ENCODE assay signal across 1 cellular context in genomic region chr6:149166747-149167146, GRCh38.
TF ChIP-seq lines count a peak whose summit lies in the region.

No MANE protein-coding gene starts in this region.

TF ChIP-seq in GM12878, 131 proteins besides CTCF, POLR2A, EP300 and RAD21:
- TF ChIP-seq ELK1 (IDR thresholded peaks at IDR 0.05; ENCODE audit: low read depth, low read length) (no peak), USF2 (IDR thresholded peaks at IDR 0.05; ENCODE audit: borderline replicate concordance, low read depth, low read length) (no peak), LARP7 (IDR thresholded peaks at IDR 0.05) (no peak), RUNX3 (IDR thresholded peaks at IDR 0.05; ENCODE audit: low read length) (no peak), BHLHE40 (IDR thresholded peaks at IDR 0.05; ENCODE audit: borderline replicate concordance in 1 of 2, low read depth in 2 of 2, low read length in 1 of 2) (no peak), KAT2A (conservative IDR thresholded peaks at IDR 0.05; ENCODE audit: control insufficient read depth, low read depth, low read length) (no peak), MAX (IDR thresholded peaks at IDR 0.05; ENCODE audit: low read depth, low read length) (no peak), NFXL1 (IDR thresholded peaks at IDR 0.05; ENCODE audit: borderline replicate concordance) (no peak), ZNF24 (IDR thresholded peaks at IDR 0.05) (no peak), CBX3 (IDR thresholded peaks at IDR 0.05; ENCODE audit: borderline replicate concordance, low read depth) (no peak), IRF3 (IDR thresholded peaks at IDR 0.05) (no peak), SREBF1 (IDR thresholded peaks at IDR 0.05; ENCODE audit: low read length) (no peak), FOXK2 (IDR thresholded peaks at IDR 0.05) (no peak), EZH2 (IDR thresholded peaks at IDR 0.05; ENCODE audit: borderline replicate concordance, control insufficient read depth, low read depth, low read length) (no peak), ZNF622 (IDR thresholded peaks at IDR 0.05) (no peak)
